13 cellular contexts compared by ENCODE assay signal in genomic region chr10:123144697-123145541, GRCh38. TPM values are rescaled to one million over a fixed set of nuclear protein-coding genes. Genes with fewer than 3 reads are reported as not detected.
A peak's percentile ranks its signal among the peaks of the same experiment; 100 is the strongest.
DNase-seq lines count a peak whose midpoint lies in the region; ATAC-seq and TF ChIP-seq lines count a peak whose summit lies in the region.
"Had no signal": no experiment of that assay in that cellular context is flagged by ENCODE, and none has a peak within 500 bp of the region (broad histone marks: within the 10 kb centered on the region; RNA-seq: fewer than 3 reads in every experiment).

No MANE protein-coding gene starts in this region.

- no peaks in the 10 kb centered on the region for H3K36me3 Mint-ChIP-seq in activated naive CD8-positive, alpha-beta T cell
- no peaks in the 10 kb centered on the region for H3K36me3 Mint-ChIP-seq in activated naive CD8-positive, alpha-beta T cell treated with anti-CD3 and anti-CD28 coated beads, Interleukin-2, amount 50 U/mL, for 24 hours (ENCODE audit: low read depth)
- peaks cover 3% of the 10 kb centered on the region for H3K36me3 Mint-ChIP-seq in type B pancreatic cell

- H3K27ac Mint-ChIP-seq in activated naive CD8-positive, alpha-beta T cell: no peak overlapping the region
- H3K27ac Mint-ChIP-seq in activated naive CD8-positive, alpha-beta T cell treated with anti-CD3 and anti-CD28 coated beads, Interleukin-2, amount 50 U/mL, for 24 hours: no peak overlapping the region
- peak overlapping the region; percentile 8 for H3K27ac Mint-ChIP-seq in type B pancreatic cell

- no peak overlapping the region for H3K27ac ChIP-seq in RWPE2 (ENCODE audit: poor library complexity, severe bottlenecking)
- H3K27ac ChIP-seq: lower lobe of right lung, Peyer's patch, spleen had no signal

- H3K4me1 ChIP-seq in RWPE2 (ENCODE audit: insufficient read depth, poor library complexity, severe bottlenecking): no peaks in the 10 kb centered on the region

- no peaks in the 10 kb centered on the region for H3K9me3 Mint-ChIP-seq in activated naive CD8-positive, alpha-beta T cell (ENCODE audit: low read depth)
- H3K9me3 Mint-ChIP-seq in activated naive CD8-positive, alpha-beta T cell treated with anti-CD3 and anti-CD28 coated beads, Interleukin-2, amount 50 U/mL, for 24 hours: no peaks in the 10 kb centered on the region
- no peaks in the 10 kb centered on the region for H3K9me3 Mint-ChIP-seq in type B pancreatic cell

- H3K4me3 Mint-ChIP-seq in activated naive CD8-positive, alpha-beta T cell: peak overlapping the region; percentile 76
- no peak overlapping the region for H3K4me3 Mint-ChIP-seq in activated naive CD8-positive, alpha-beta T cell treated with anti-CD3 and anti-CD28 coated beads, Interleukin-2, amount 50 U/mL, for 24 hours
- H3K4me3 Mint-ChIP-seq in type B pancreatic cell: peak overlapping the region; percentile 60

- ATAC-seq in activated naive CD8-positive, alpha-beta T cell treated with anti-CD3 and anti-CD28 coated beads, Interleukin-2, amount 50 U/mL, for 24 hours: no peak
- ATAC-seq in RWPE2 (ENCODE audit: low read depth): peak; percentile 35
- ATAC-seq in HG02571 (IDR thresholded peaks at IDR 0.05; ENCODE audit: unreplicated experiment): no peak
- no peak for ATAC-seq in GM18498 (IDR thresholded peaks at IDR 0.05; ENCODE audit: unreplicated experiment)
- ATAC-seq: lower lobe of right lung had no signal

- H3K36me3 ChIP-seq in RWPE2 (ENCODE audit: low read depth): no peaks in the 10 kb centered on the region
- H3K36me3 ChIP-seq: lower lobe of right lung, Peyer's patch, spleen had no signal

- H3K9me3 ChIP-seq in RWPE2 (ENCODE audit: severe bottlenecking): no peaks in the 10 kb centered on the region
- H3K9me3 ChIP-seq: Caco-2, lower lobe of right lung, spleen had no signal

- no peak for DNase-seq in activated naive CD8-positive, alpha-beta T cell treated with anti-CD3 and anti-CD28 coated beads, Interleukin-2, amount 50 U/mL, for 24 hours
- DNase-seq in RWPE2 (ENCODE audit: low spot score): no peak
- DNase-seq in erythroblast (lab: John Stamatoyannopoulos, UW): peak; percentile 19 to 27
- DNase-seq in type B pancreatic cell (ENCODE audit: extremely low spot score, unreplicated experiment): no peak
- no peak for DNase-seq in NOMO-1 treated with DMSO at 0.1 percent for 48 hours (lab: John Stamatoyannopoulos, UW; ENCODE audit: unreplicated experiment)
- DNase-seq: Caco-2, lower lobe of right lung, MM.1S, Peyer's patch, spleen had no signal

- TF ChIP-seq POLR2A in erythroblast (IDR thresholded peaks at IDR 0.05; ENCODE audit: low read length): no peak

- H3K4me1 Mint-ChIP-seq in activated naive CD8-positive, alpha-beta T cell (ENCODE audit: low read depth): peaks cover 59% of the 10 kb centered on the region
- H3K4me1 Mint-ChIP-seq in activated naive CD8-positive, alpha-beta T cell treated with anti-CD3 and anti-CD28 coated beads, Interleukin-2, amount 50 U/mL, for 24 hours: peaks cover 48% of the 10 kb centered on the region
- H3K4me1 Mint-ChIP-seq in type B pancreatic cell (ENCODE audit: unreplicated experiment): peaks cover 18% of the 10 kb centered on the region

- peaks cover 54% of the 10 kb centered on the region for H3K27me3 Mint-ChIP-seq in activated naive CD8-positive, alpha-beta T cell
- H3K27me3 Mint-ChIP-seq in activated naive CD8-positive, alpha-beta T cell treated with anti-CD3 and anti-CD28 coated beads, Interleukin-2, amount 50 U/mL, for 24 hours: peaks cover 77% of the 10 kb centered on the region
- H3K27me3 Mint-ChIP-seq in type B pancreatic cell: peaks cover 90% of the 10 kb centered on the region

- no peak for TF ChIP-seq CTCF in RWPE2 (IDR thresholded peaks at IDR 0.05; ENCODE audit: poor library complexity, severe bottlenecking)
- TF ChIP-seq CTCF in type B pancreatic cell (conservative IDR thresholded peaks at IDR 0.05): peak; percentile 20

- H3K27me3 ChIP-seq in RWPE2 (ENCODE audit: insufficient read depth, poor library complexity, severe bottlenecking): peaks cover 100% of the 10 kb centered on the region

- no peak overlapping the region for H3K4me3 ChIP-seq in RWPE2 (ENCODE audit: severe bottlenecking)
- H3K4me3 ChIP-seq: lower lobe of right lung, Peyer's patch had no signal

RNA-seq across cellular contexts. Expression of gene HMX2, which starts 3.0 kb away (rescaled TPM):
- 0.19 TPM in 1 of 2 replicates, not detected in the other for total RNA-seq in type B pancreatic cell (ENCODE audit: low replicate concordance)
- total RNA-seq: lower lobe of right lung, spleen had no signal

RNA-seq across cellular contexts. Expression of gene HMX3, which starts 9.1 kb away (rescaled TPM):
- total RNA-seq in type B pancreatic cell (ENCODE audit: low replicate concordance): 0.77 TPM in 1 of 2 replicates, not detected in the other
- total RNA-seq: Caco-2, lower lobe of right lung, spleen had no signal

RNA-seq across cellular contexts. Expression of gene BUB3, which starts 9.3 kb away (rescaled TPM):
- 74.2 and 124 TPM in 2 replicates for total RNA-seq in type B pancreatic cell (ENCODE audit: low replicate concordance)

Comparison
In these comparisons a context has a peak if more than half of its experiments do, and no peak if none do; other contexts are left out.
1. DNase-seq: peak in erythroblast (2 of 2); none in activated naive CD8-positive, alpha-beta T cell treated with anti-CD3 and anti-CD28 coated beads, Interleukin-2, amount 50 U/mL, for 24 hours (single experiment), RWPE2 (single experiment), type B pancreatic cell (single experiment) and NOMO-1 treated with DMSO at 0.1 percent for 48 hours (single experiment).